ENCODE assay signal across 1 cellular context in genomic region chr6:106439459-106439858, GRCh38.
TF ChIP-seq lines count a peak whose summit lies in the region.

No MANE protein-coding gene starts in this region.

TF ChIP-seq in SK-N-SH treated with all-trans-retinoic acid at 6 μM for 48 hours, 23 proteins besides CTCF, POLR2A, EP300 and RAD21:
- TF ChIP-seq, protein P1, sequence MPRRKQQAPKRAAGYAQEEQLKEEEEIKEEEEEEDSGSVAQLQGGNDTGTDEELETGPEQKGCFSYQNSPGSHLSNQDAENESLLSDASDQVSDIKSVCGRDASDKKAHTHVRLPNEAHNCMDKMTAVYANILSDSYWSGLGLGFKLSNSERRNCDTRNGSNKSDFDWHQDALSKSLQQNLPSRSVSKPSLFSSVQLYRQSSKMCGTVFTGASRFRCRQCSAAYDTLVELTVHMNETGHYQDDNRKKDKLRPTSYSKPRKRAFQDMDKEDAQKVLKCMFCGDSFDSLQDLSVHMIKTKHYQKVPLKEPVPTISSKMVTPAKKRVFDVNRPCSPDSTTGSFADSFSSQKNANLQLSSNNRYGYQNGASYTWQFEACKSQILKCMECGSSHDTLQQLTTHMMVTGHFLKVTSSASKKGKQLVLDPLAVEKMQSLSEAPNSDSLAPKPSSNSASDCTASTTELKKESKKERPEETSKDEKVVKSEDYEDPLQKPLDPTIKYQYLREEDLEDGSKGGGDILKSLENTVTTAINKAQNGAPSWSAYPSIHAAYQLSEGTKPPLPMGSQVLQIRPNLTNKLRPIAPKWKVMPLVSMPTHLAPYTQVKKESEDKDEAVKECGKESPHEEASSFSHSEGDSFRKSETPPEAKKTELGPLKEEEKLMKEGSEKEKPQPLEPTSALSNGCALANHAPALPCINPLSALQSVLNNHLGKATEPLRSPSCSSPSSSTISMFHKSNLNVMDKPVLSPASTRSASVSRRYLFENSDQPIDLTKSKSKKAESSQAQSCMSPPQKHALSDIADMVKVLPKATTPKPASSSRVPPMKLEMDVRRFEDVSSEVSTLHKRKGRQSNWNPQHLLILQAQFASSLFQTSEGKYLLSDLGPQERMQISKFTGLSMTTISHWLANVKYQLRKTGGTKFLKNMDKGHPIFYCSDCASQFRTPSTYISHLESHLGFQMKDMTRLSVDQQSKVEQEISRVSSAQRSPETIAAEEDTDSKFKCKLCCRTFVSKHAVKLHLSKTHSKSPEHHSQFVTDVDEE (CRISPR knock-in tag; IDR thresholded peaks at IDR 0.05), result no peak
- TF ChIP-seq SNAI2 (CRISPR knock-in tag; IDR thresholded peaks at IDR 0.05) (no peak), ZNF565 (CRISPR knock-in tag; conservative IDR thresholded peaks at IDR 0.05; ENCODE audit: low read depth) (no peak), ZC3H10 (CRISPR knock-in tag; IDR thresholded peaks at IDR 0.05) (no peak), ZNF70 (CRISPR knock-in tag; IDR thresholded peaks at IDR 0.05) (no peak), TOX (CRISPR knock-in tag; IDR thresholded peaks at IDR 0.05; ENCODE audit: borderline replicate concordance) (no peak), CSDC2 (CRISPR knock-in tag; IDR thresholded peaks at IDR 0.05) (no peak), ARNTL (CRISPR knock-in tag; IDR thresholded peaks at IDR 0.05; ENCODE audit: borderline replicate concordance, low read depth) (no peak), ZFP3 (CRISPR knock-in tag; IDR thresholded peaks at IDR 0.05) (no peak), RARB (CRISPR knock-in tag; IDR thresholded peaks at IDR 0.05) (no peak), GLIS3 (CRISPR knock-in tag; IDR thresholded peaks at IDR 0.05) (no peak), ISL1 (CRISPR knock-in tag; IDR thresholded peaks at IDR 0.05) (no peak), ESRRG (CRISPR knock-in tag; IDR thresholded peaks at IDR 0.05) (no peak), ZNF8 (CRISPR knock-in tag; IDR thresholded peaks at IDR 0.05) (no peak), OSR1 (CRISPR knock-in tag; IDR thresholded peaks at IDR 0.05) (no peak), PPARA (CRISPR knock-in tag; IDR thresholded peaks at IDR 0.05; ENCODE audit: borderline replicate concordance) (no peak), CREB5 (CRISPR knock-in tag; IDR thresholded peaks at IDR 0.05; ENCODE audit: low read depth) (no peak), TCF4 (CRISPR knock-in tag; IDR thresholded peaks at IDR 0.05; ENCODE audit: borderline replicate concordance) (no peak)
- TF ChIP-seq, protein P2, sequence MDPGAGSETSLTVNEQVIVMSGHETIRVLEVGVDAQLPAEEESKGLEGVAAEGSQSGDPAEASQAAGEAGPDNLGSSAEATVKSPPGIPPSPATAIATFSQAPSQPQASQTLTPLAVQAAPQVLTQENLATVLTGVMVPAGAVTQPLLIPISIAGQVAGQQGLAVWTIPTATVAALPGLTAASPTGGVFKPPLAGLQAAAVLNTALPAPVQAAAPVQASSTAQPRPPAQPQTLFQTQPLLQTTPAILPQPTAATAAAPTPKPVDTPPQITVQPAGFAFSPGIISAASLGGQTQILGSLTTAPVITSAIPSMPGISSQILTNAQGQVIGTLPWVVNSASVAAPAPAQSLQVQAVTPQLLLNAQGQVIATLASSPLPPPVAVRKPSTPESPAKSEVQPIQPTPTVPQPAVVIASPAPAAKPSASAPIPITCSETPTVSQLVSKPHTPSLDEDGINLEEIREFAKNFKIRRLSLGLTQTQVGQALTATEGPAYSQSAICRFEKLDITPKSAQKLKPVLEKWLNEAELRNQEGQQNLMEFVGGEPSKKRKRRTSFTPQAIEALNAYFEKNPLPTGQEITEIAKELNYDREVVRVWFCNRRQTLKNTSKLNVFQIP (CRISPR knock-in tag; IDR thresholded peaks at IDR 0.05; ENCODE audit: borderline replicate concordance, low read depth), result no peak
- TF ChIP-seq, protein P3, sequence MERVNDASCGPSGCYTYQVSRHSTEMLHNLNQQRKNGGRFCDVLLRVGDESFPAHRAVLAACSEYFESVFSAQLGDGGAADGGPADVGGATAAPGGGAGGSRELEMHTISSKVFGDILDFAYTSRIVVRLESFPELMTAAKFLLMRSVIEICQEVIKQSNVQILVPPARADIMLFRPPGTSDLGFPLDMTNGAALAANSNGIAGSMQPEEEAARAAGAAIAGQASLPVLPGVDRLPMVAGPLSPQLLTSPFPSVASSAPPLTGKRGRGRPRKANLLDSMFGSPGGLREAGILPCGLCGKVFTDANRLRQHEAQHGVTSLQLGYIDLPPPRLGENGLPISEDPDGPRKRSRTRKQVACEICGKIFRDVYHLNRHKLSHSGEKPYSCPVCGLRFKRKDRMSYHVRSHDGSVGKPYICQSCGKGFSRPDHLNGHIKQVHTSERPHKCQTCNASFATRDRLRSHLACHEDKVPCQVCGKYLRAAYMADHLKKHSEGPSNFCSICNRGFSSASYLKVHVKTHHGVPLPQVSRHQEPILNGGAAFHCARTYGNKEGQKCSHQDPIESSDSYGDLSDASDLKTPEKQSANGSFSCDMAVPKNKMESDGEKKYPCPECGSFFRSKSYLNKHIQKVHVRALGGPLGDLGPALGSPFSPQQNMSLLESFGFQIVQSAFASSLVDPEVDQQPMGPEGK (CRISPR knock-in tag; IDR thresholded peaks at IDR 0.05; ENCODE audit: borderline replicate concordance), result no peak
